Comparison of ENCODE assay signal across 8 cellular contexts in genomic region chr17:77323413-77324171, GRCh38.
DNase-seq lines count a peak whose midpoint lies in the region; ATAC-seq, FAIRE-seq and TF ChIP-seq lines count a peak whose summit lies in the region.

No MANE protein-coding gene starts in this region.

- peaks cover 66% of the 10 kb centered on the region for H3K4me1 ChIP-seq in astrocyte (ENCODE audit: insufficient read depth, low read length)
- H3K4me1 ChIP-seq in HepG2 (ENCODE audit: insufficient read depth, low read length) = peaks cover 66% of the 10 kb centered on the region
- peaks cover 66 to 89% of the 10 kb centered on the region in 2 donors for H3K4me1 ChIP-seq in thyroid gland

- in situ Hi-C loops in HepG2 (cut with HindIII; ENCODE audit: extremely low pct_ligation_motif_present, low pct_unique_long_range_greater_than_20kb) = no loop called here

- no peaks in the 10 kb centered on the region for H3K9me3 ChIP-seq in astrocyte (ENCODE audit: insufficient read depth, low read depth, low read length)
- H3K9me3 ChIP-seq in HepG2 (ENCODE audit: low read length) = no peaks in the 10 kb centered on the region
- no peaks in the 10 kb centered on the region for H3K9me3 ChIP-seq in thyroid gland

- peak; percentile 27 for DNase-seq in stimulated activated CD4-positive, alpha-beta T cell treated with anti-CD3 and anti-CD28 coated beads, Interleukin-15, amount 100 ng/mL, for 24 hours
- no peak for DNase-seq in stimulated activated CD4-positive, alpha-beta T cell treated with anti-CD3 and anti-CD28 coated beads, Interleukin-2, amount 100 ng/mL, for 48 hours
- DNase-seq in astrocyte (ENCODE audit: low read depth) (peak; percentile 49), HepG2 (ENCODE audit: low spot score) (no peak), thyroid gland (peak; percentile 91 to 92), SHP77 (lab: John Stamatoyannopoulos, UW) (no peak), erythroblast (lab: John Stamatoyannopoulos, UW) (no peak), hippocampal formation (lab: John Stamatoyannopoulos, UW) (no peak)

- peak overlapping the region; percentile 28 for H2AFZ ChIP-seq in astrocyte (ENCODE audit: low read depth, low read length)
- no peak overlapping the region for H2AFZ ChIP-seq in HepG2 (ENCODE audit: low read length)

- H3K4me2 ChIP-seq in astrocyte (ENCODE audit: low read length) (peak overlapping the region; percentile 83), HepG2 (ENCODE audit: low read depth, low read length) (peak overlapping the region; percentile 51)

- no peaks in the 10 kb centered on the region for H3K9me3 Mint-ChIP-seq in astrocyte (ENCODE audit: unreplicated experiment)

- H3K79me2 ChIP-seq in astrocyte (ENCODE audit: insufficient read depth, low read length) (peaks cover 58% of the 10 kb centered on the region), HepG2 (ENCODE audit: insufficient read depth, low read length) (peaks cover 91% of the 10 kb centered on the region)

- no peak overlapping the region for H3K4me3 ChIP-seq in astrocyte (ENCODE audit: insufficient read depth, low read depth, low read length)
- peak overlapping the region in 1 of 3 experiments; percentile 26; a peak in 1 of 6 replicates for H3K4me3 ChIP-seq in HepG2 (replicated peaks in 1 of 3; ENCODE audit: insufficient read depth in 1 of 3, low read depth in 2 of 3, low read length in 3 of 3)
- H3K4me3 ChIP-seq in thyroid gland (replicated peaks in 1 of 3) = peak overlapping the region in 1 of 3 donors; percentile 5

- TF ChIP-seq POLR2A in HepG2 (IDR thresholded peaks at IDR 0.05; ENCODE audit: insufficient read depth in 1 of 2, low read depth in 2 of 2, low read length in 2 of 2) (no peak), thyroid gland (IDR thresholded peaks at IDR 0.05) (peak in 1 of 2 donors; percentile 17), erythroblast (IDR thresholded peaks at IDR 0.05; ENCODE audit: low read length) (no peak)

- H4K20me1 ChIP-seq in astrocyte (ENCODE audit: insufficient read depth, low read length) (peaks cover 27% of the 10 kb centered on the region), HepG2 (ENCODE audit: insufficient read depth, low read length) (peaks cover 64% of the 10 kb centered on the region; the same call in 1 of the 2 replicates)

- peak overlapping the region; percentile 91 for H3K9ac ChIP-seq in astrocyte (ENCODE audit: low read length)
- peak overlapping the region; percentile 42; the same call in 1 of the 2 replicates for H3K9ac ChIP-seq in HepG2 (ENCODE audit: insufficient read depth, low read depth, low read length)

- intact Hi-C loops in HepG2 (cut with micrococcal nuclease; ENCODE audit: unreplicated experiment) = loop anchor here (5.0 kb wide), 1 partner anchor 36 kb away; no protein-coding TSS in a partner anchor
- intact Hi-C loops in thyroid gland (cut with DNase I) = no loop called here

- H3K4me1 Mint-ChIP-seq in astrocyte (ENCODE audit: low read depth, unreplicated experiment) = peaks cover 55% of the 10 kb centered on the region

- H3K27ac Mint-ChIP-seq in astrocyte (ENCODE audit: unreplicated experiment) = peak overlapping the region; percentile 82

- no peak for TF ChIP-seq RAD21 in HepG2 (CRISPR knock-in tag; IDR thresholded peaks at IDR 0.05)

- FAIRE-seq in astrocyte (lab: Jason Lieb, UNC) = no peak
- no peak for FAIRE-seq in HepG2 (lab: Jason Lieb, UNC)

- ATAC-seq in HepG2 = peak; percentile 10

- POLR2A ChIA-PET in HepG2 (lab: Yijun Ruan, JAX) = interaction anchor here (0.9 to 3.5 kb wide), 14 partner anchors 8 to 130 kb away, joined by 3 to 31 read pairs (median 6); no protein-coding TSS in a partner anchor

- H3K27ac ChIP-seq in astrocyte (ENCODE audit: low read depth, low read length) (peak overlapping the region; percentile 98), HepG2 (ENCODE audit: extremely low read length, insufficient read depth, low read length) (peak overlapping the region; percentile 57), thyroid gland (peak overlapping the region; percentile 99 to 100 (median 99))

- H3K36me3 Mint-ChIP-seq in astrocyte (ENCODE audit: low read depth, unreplicated experiment) = no peaks in the 10 kb centered on the region

- TF ChIP-seq EP300 in HepG2 (IDR thresholded peaks at IDR 0.05; ENCODE audit: low read depth in 2 of 2, low read length in 2 of 2) = no peak
- no peak for TF ChIP-seq EP300 in HepG2 (CRISPR knock-in tag; IDR thresholded peaks at IDR 0.05; ENCODE audit: borderline replicate concordance)

- H3K27me3 ChIP-seq in astrocyte (ENCODE audit: insufficient read depth, low read length) = no peaks in the 10 kb centered on the region
- H3K27me3 ChIP-seq in HepG2 (ENCODE audit: control insufficient read depth in 1 of 2, insufficient read depth in 2 of 2, low read length in 2 of 2) = no peaks in the 10 kb centered on the region
- H3K27me3 ChIP-seq in thyroid gland = no peaks in the 10 kb centered on the region

- peak overlapping the region; percentile 64 for H3K4me3 Mint-ChIP-seq in astrocyte (ENCODE audit: unreplicated experiment)

- TF ChIP-seq CTCF in astrocyte (IDR thresholded peaks at IDR 0.05; ENCODE audit: insufficient read depth, low read depth, low read length) = no peak
- no peak for TF ChIP-seq CTCF in HepG2 (CRISPR knock-in tag; IDR thresholded peaks at IDR 0.05)
- no peak for TF ChIP-seq CTCF in thyroid gland (IDR thresholded peaks at IDR 0.05)

- 89% methylated on average over 35 of the region's 36 CpGs for WGBS in HepG2 (ENCODE audit: low lambda C conversion rate)
- 21 to 39% methylated on average over 30 to 34 of the region's 36 CpGs for WGBS in thyroid gland, 2 donors

- peaks cover 3% of the 10 kb centered on the region for H3K27me3 Mint-ChIP-seq in astrocyte (ENCODE audit: low read depth, unreplicated experiment)

- no TSS peak for BruUV-seq in HepG2 (replicated peaks; lab: Mats Ljungman, UMichigan)

- H3K36me3 ChIP-seq in astrocyte (ENCODE audit: insufficient read depth, low read length) = no peaks in the 10 kb centered on the region
- peaks cover 12 to 39% of the 10 kb centered on the region in 2 experiments for H3K36me3 ChIP-seq in HepG2 (replicated peaks in 1 of 2; ENCODE audit: control insufficient read depth in 1 of 2, insufficient read depth in 2 of 2, low read length in 2 of 2)
- no peaks in the 10 kb centered on the region for H3K36me3 ChIP-seq in thyroid gland

- CTCF ChIA-PET in HepG2 (lab: Yijun Ruan, JAX; ENCODE audit: low intra/inter-chr PET ratio, low total read pairs) = no interaction called here

TF ChIP-seq in HepG2, 621 proteins besides CTCF, POLR2A, EP300 and RAD21 (continues in another document):
- TF ChIP-seq ZNF367 (CRISPR knock-in tag; IDR thresholded peaks at IDR 0.05; ENCODE audit: borderline replicate concordance) = no peak
- TF ChIP-seq GATAD2A (CRISPR knock-in tag; IDR thresholded peaks at IDR 0.05) = 0 out of 2 replicates have a peak, but pooled peaks have one; percentile 1
- TF ChIP-seq MXD3 (CRISPR knock-in tag; IDR thresholded peaks at IDR 0.05) = no peak
- no peak for TF ChIP-seq ZSCAN25 (CRISPR knock-in tag; IDR thresholded peaks at IDR 0.05)
- peak; percentile 9 for TF ChIP-seq AGO1 (IDR thresholded peaks at IDR 0.05; ENCODE audit: low read depth, low read length, poor library complexity, severe bottlenecking)
- no peak for TF ChIP-seq MEF2D (CRISPR knock-in tag; IDR thresholded peaks at IDR 0.05)
- no peak for TF ChIP-seq CEBPG (CRISPR knock-in tag; IDR thresholded peaks at IDR 0.05)
- no peak for TF ChIP-seq SIN3B (IDR thresholded peaks at IDR 0.05; ENCODE audit: low read length)
- TF ChIP-seq, protein P1, sequence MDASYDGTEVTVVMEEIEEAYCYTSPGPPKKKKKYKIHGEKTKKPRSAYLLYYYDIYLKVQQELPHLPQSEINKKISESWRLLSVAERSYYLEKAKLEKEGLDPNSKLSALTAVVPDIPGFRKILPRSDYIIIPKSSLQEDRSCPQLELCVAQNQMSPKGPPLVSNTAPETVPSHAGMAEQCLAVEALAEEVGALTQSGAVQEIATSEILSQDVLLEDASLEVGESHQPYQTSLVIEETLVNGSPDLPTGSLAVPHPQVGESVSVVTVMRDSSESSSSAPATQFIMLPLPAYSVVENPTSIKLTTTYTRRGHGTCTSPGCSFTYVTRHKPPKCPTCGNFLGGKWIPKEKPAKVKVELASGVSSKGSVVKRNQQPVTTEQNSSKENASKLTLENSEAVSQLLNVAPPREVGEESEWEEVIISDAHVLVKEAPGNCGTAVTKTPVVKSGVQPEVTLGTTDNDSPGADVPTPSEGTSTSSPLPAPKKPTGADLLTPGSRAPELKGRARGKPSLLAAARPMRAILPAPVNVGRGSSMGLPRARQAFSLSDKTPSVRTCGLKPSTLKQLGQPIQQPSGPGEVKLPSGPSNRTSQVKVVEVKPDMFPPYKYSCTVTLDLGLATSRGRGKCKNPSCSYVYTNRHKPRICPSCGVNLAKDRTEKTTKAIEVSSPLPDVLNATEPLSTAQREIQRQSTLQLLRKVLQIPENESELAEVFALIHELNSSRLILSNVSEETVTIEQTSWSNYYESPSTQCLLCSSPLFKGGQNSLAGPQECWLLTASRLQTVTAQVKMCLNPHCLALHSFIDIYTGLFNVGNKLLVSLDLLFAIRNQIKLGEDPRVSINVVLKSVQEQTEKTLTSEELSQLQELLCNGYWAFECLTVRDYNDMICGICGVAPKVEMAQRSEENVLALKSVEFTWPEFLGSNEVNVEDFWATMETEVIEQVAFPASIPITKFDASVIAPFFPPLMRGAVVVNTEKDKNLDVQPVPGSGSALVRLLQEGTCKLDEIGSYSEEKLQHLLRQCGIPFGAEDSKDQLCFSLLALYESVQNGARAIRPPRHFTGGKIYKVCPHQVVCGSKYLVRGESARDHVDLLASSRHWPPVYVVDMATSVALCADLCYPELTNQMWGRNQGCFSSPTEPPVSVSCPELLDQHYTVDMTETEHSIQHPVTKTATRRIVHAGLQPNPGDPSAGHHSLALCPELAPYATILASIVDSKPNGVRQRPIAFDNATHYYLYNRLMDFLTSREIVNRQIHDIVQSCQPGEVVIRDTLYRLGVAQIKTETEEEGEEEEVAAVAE (CRISPR knock-in tag; IDR thresholded peaks at IDR 0.05; ENCODE audit: borderline replicate concordance) = no peak
- no peak for TF ChIP-seq ZNF34 (CRISPR knock-in tag; IDR thresholded peaks at IDR 0.05; ENCODE audit: borderline replicate concordance)
- TF ChIP-seq ETV6 (CRISPR knock-in tag; conservative IDR thresholded peaks at IDR 0.05) = no peak
- TF ChIP-seq, protein P2, sequence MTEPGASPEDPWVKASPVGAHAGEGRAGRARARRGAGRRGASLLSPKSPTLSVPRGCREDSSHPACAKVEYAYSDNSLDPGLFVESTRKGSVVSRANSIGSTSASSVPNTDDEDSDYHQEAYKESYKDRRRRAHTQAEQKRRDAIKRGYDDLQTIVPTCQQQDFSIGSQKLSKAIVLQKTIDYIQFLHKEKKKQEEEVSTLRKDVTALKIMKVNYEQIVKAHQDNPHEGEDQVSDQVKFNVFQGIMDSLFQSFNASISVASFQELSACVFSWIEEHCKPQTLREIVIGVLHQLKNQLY (CRISPR knock-in tag; IDR thresholded peaks at IDR 0.05) = no peak
- TF ChIP-seq MATR3 (CRISPR knock-in tag; IDR thresholded peaks at IDR 0.05) = no peak

Comparison
In these comparisons a context has a peak if more than half of its experiments do, and no peak if none do; other contexts are left out.
1. DNase-seq: peak in stimulated activated CD4-positive, alpha-beta T cell treated with anti-CD3 and anti-CD28 coated beads, Interleukin-15, amount 100 ng/mL, for 24 hours (single experiment), astrocyte (single experiment) and thyroid gland (2 of 2); none in stimulated activated CD4-positive, alpha-beta T cell treated with anti-CD3 and anti-CD28 coated beads, Interleukin-2, amount 100 ng/mL, for 48 hours (0 of 2), HepG2 (single experiment), SHP77 (0 of 2), erythroblast (0 of 2) and hippocampal formation (0 of 2).
2. Peak in every context shown above with its lines, with median percentiles within 50 percentile points of each other: H3K27ac ChIP-seq.